In the genomic region with DNA sequence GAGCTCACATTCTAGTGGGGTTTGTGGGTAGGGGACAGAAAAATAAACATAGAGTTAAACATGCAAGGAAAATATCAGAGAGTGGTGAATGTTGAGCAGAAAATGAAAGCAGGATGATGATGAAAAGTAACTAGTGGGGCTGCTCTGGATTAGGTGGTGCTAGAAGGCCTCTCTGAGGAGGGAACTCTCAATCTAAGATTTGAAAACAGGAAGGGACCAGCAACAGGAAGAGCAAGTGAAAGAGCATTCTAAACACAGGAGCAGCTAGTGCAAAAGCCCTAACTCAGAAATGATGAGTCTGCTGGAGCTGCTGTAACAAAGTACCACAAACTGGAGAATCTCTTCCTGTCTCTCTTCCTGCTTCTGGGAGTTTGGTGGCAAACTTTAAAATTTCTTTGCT, we compare ENCODE assay signal across 15 cellular contexts.
DNase-seq lines count a peak whose midpoint lies in the region; ATAC-seq and TF ChIP-seq lines count a peak whose summit lies in the region.
"Had no signal": no experiment of that assay in that cellular context is flagged by ENCODE, and none has a peak within 500 bp of the region (broad histone marks: within the 10 kb centered on the region; RNA-seq: fewer than 3 reads in every experiment).

No MANE protein-coding gene starts in this region.

- peaks cover 3% of the 10 kb centered on the region; the same call in 2 of the 3 replicates for H3K4me1 Mint-ChIP-seq in GM23338
- H3K4me1 Mint-ChIP-seq: activated B cell treated with CpG ODN at 0.5 μM for 24 hours; CD8-positive, alpha-beta memory T cell; naive B cell had no signal

- peaks cover 2% of the 10 kb centered on the region for H3K27me3 Mint-ChIP-seq in GM23338 (ENCODE audit: insufficient read depth, low read depth, poor library complexity)
- H3K27me3 Mint-ChIP-seq: activated B cell treated with CpG ODN at 0.5 μM for 24 hours; CD8-positive, alpha-beta memory T cell; naive B cell had no signal

- H3K27ac ChIP-seq in GM23338 (ENCODE audit: low read depth) = no peak overlapping the region
- H3K27ac ChIP-seq in mesodermal cell (ENCODE audit: low read depth, low read length, severe bottlenecking) = peak overlapping the region; percentile 63
- no peak overlapping the region for H3K27ac ChIP-seq in adrenal gland

- no peaks in the 10 kb centered on the region; the same call in 1 of the 2 replicates for H3K9me2 ChIP-seq in GM23338 (ENCODE audit: insufficient read depth)

- H3K4me3 ChIP-seq in GM23338 = no peak overlapping the region
- H3K4me3 ChIP-seq in mesodermal cell (ENCODE audit: extremely low read depth, insufficient read depth, low read length, poor library complexity, severe bottlenecking) = no peak overlapping the region
- no peak overlapping the region for H3K4me3 ChIP-seq in adrenal gland

- no peaks in the 10 kb centered on the region for H3K79me2 ChIP-seq in GM23338 (replicated peaks; ENCODE audit: insufficient read depth)

- H3K4me1 ChIP-seq in GM23338 (ENCODE audit: insufficient read depth) (no peaks in the 10 kb centered on the region), mesodermal cell (ENCODE audit: control insufficient read depth, insufficient read depth, low read length, poor library complexity, severe bottlenecking) (peaks cover 16% of the 10 kb centered on the region), adrenal gland (replicated peaks in 1 of 2) (no peaks in the 10 kb centered on the region)

- H3K9me3 Mint-ChIP-seq in GM23338 = no peaks in the 10 kb centered on the region; the same call in 2 of the 3 replicates

- ATAC-seq in GM19043 (IDR thresholded peaks at IDR 0.05; ENCODE audit: low read depth, unreplicated experiment) (peak; percentile 63), GM23338 (no peak), HG03565 (IDR thresholded peaks at IDR 0.05; ENCODE audit: unreplicated experiment) (peak; percentile 42)
- ATAC-seq: esophagus mucosa had no signal

- H3K4me2 ChIP-seq in GM23338 = no peak overlapping the region

- TF ChIP-seq CTCF in GM23338 (conservative IDR thresholded peaks at IDR 0.05; ENCODE audit: low read depth in 2 of 2) (no peak), adrenal gland (IDR thresholded peaks at IDR 0.05) (no peak)

- H3K36me3 Mint-ChIP-seq in GM23338 (ENCODE audit: low read depth) = no peaks in the 10 kb centered on the region
- H3K36me3 Mint-ChIP-seq: CD8-positive, alpha-beta memory T cell; naive B cell had no signal

- DNase-seq in GM23338 (ENCODE audit: low spot score) (no peak), adrenal gland (no peak), cardiac septum (ENCODE audit: low spot score) (no peak), D341Med (ENCODE audit: low spot score) (no peak), KBM-7 (no peak)
- DNase-seq: activated B cell treated with CpG ODN at 0.5 μM for 24 hours; CD8-positive, alpha-beta memory T cell; naive B cell; NCI-H510A; SHP77; small intestine had no signal

- H3K27me3 ChIP-seq in GM23338 (ENCODE audit: insufficient read depth) = no peaks in the 10 kb centered on the region
- H3K27me3 ChIP-seq in adrenal gland = no peaks in the 10 kb centered on the region

- in situ Hi-C loops in KBM-7 (cut with MboI; ENCODE audit: low pct_unique_long_range_greater_than_20kb, low sequenced_read_pairs) = no loop called here

- H3K4me3 Mint-ChIP-seq in GM23338 = no peak overlapping the region
- H3K4me3 Mint-ChIP-seq: activated B cell treated with CpG ODN at 0.5 μM for 24 hours; CD8-positive, alpha-beta memory T cell; naive B cell had no signal

- TF ChIP-seq POLR2A in adrenal gland (IDR thresholded peaks at IDR 0.05) = no peak

- no peaks in the 10 kb centered on the region for H3K9me3 ChIP-seq in mesodermal cell (ENCODE audit: control insufficient read depth, low read length)
- H3K9me3 ChIP-seq in adrenal gland (replicated peaks in 1 of 3) = no peaks in the 10 kb centered on the region

- intact Hi-C loops in adrenal gland (cut with DNase I) (no loop called here), cardiac septum (cut with DNase I) (no loop called here)

- no peak overlapping the region; the same call in 1 of the 2 replicates for H3K27ac Mint-ChIP-seq in GM23338
- H3K27ac Mint-ChIP-seq: activated B cell treated with CpG ODN at 0.5 μM for 24 hours; CD8-positive, alpha-beta memory T cell; naive B cell had no signal

- H3K36me3 ChIP-seq in GM23338 (ENCODE audit: insufficient read depth) (no peaks in the 10 kb centered on the region; the same call in 1 of the 2 replicates), mesodermal cell (ENCODE audit: control insufficient read depth, insufficient read depth, low read length) (no peaks in the 10 kb centered on the region), adrenal gland (replicated peaks in 1 of 2) (no peaks in the 10 kb centered on the region)

- no peaks in the 10 kb centered on the region for H3F3A ChIP-seq in GM23338 (replicated peaks; ENCODE audit: low read depth)

- no peaks in the 10 kb centered on the region for H4K20me1 ChIP-seq in GM23338 (replicated peaks; ENCODE audit: insufficient read depth)

- 0 out of 2 replicates have a peak overlapping the region, but pooled peaks have one; percentile 7 for H2AFZ ChIP-seq in GM23338

TF ChIP-seq in GM23338, 12 proteins besides CTCF, POLR2A, EP300 and RAD21 (continues in another document):
- TF ChIP-seq EZH2phosphoT487 (IDR thresholded peaks at IDR 0.05; ENCODE audit: unreplicated experiment) (no peak), ZNF331 (CRISPR knock-in tag; IDR thresholded peaks at IDR 0.05; ENCODE audit: low read depth) (no peak), POLR2AphosphoS5 (IDR thresholded peaks at IDR 0.05; ENCODE audit: low read depth) (no peak), ZNF114 (CRISPR knock-in tag; IDR thresholded peaks at IDR 0.05) (no peak), NANOG (IDR thresholded peaks at IDR 0.05; ENCODE audit: borderline replicate concordance) (no peak), EZH2 (IDR thresholded peaks at IDR 0.05; ENCODE audit: low read depth, unreplicated experiment) (no peak), CREB1 (CRISPR knock-in tag; IDR thresholded peaks at IDR 0.05; ENCODE audit: low read depth) (no peak)
- TF ChIP-seq, protein P1, sequence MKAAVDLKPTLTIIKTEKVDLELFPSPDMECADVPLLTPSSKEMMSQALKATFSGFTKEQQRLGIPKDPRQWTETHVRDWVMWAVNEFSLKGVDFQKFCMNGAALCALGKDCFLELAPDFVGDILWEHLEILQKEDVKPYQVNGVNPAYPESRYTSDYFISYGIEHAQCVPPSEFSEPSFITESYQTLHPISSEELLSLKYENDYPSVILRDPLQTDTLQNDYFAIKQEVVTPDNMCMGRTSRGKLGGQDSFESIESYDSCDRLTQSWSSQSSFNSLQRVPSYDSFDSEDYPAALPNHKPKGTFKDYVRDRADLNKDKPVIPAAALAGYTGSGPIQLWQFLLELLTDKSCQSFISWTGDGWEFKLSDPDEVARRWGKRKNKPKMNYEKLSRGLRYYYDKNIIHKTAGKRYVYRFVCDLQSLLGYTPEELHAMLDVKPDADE (IDR thresholded peaks at IDR 0.05) = no peak
- TF ChIP-seq, protein P2, sequence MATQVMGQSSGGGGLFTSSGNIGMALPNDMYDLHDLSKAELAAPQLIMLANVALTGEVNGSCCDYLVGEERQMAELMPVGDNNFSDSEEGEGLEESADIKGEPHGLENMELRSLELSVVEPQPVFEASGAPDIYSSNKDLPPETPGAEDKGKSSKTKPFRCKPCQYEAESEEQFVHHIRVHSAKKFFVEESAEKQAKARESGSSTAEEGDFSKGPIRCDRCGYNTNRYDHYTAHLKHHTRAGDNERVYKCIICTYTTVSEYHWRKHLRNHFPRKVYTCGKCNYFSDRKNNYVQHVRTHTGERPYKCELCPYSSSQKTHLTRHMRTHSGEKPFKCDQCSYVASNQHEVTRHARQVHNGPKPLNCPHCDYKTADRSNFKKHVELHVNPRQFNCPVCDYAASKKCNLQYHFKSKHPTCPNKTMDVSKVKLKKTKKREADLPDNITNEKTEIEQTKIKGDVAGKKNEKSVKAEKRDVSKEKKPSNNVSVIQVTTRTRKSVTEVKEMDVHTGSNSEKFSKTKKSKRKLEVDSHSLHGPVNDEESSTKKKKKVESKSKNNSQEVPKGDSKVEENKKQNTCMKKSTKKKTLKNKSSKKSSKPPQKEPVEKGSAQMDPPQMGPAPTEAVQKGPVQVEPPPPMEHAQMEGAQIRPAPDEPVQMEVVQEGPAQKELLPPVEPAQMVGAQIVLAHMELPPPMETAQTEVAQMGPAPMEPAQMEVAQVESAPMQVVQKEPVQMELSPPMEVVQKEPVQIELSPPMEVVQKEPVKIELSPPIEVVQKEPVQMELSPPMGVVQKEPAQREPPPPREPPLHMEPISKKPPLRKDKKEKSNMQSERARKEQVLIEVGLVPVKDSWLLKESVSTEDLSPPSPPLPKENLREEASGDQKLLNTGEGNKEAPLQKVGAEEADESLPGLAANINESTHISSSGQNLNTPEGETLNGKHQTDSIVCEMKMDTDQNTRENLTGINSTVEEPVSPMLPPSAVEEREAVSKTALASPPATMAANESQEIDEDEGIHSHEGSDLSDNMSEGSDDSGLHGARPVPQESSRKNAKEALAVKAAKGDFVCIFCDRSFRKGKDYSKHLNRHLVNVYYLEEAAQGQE (IDR thresholded peaks at IDR 0.05; ENCODE audit: unreplicated experiment) = no peak
